In genomic region chr22:31629741-31630184, GRCh38 we compare ENCODE assay signal across 8 cellular contexts.
DNase-seq lines count a peak whose midpoint lies in the region; ATAC-seq and TF ChIP-seq lines count a peak whose summit lies in the region.

No MANE protein-coding gene starts in this region.

- H3K36me3 ChIP-seq in SU-DHL-6 (ENCODE audit: low read length) (peaks cover 9% of the 10 kb centered on the region), rectal smooth muscle tissue (ENCODE audit: control insufficient read depth, insufficient read depth, low read length) (no peaks in the 10 kb centered on the region)

- H3K4me3 ChIP-seq in GM12864 (ENCODE audit: low read depth, low read length) (peak overlapping the region; percentile 63), SU-DHL-6 (ENCODE audit: insufficient read depth, low read length, poor library complexity, severe bottlenecking) (peak overlapping the region; percentile 54), fibroblast of mammary gland (ENCODE audit: control insufficient read depth, low read depth, low read length) (peak overlapping the region; percentile 78), rectal smooth muscle tissue (ENCODE audit: low read length) (peak overlapping the region; percentile 73)

- DNase-seq in GM12864 (ENCODE audit: low read depth) (no peak), fibroblast of mammary gland (ENCODE audit: low read depth) (no peak), HuH-7 (ENCODE audit: low spot score) (no peak), NCI-H2081 (lab: John Stamatoyannopoulos, UW) (no peak)

- H3K4me1 ChIP-seq in rectal smooth muscle tissue (ENCODE audit: control insufficient read depth, insufficient read depth, low read length) = peaks cover 24% of the 10 kb centered on the region

- peak overlapping the region; percentile 77 for H3K4me2 ChIP-seq in SU-DHL-6 (ENCODE audit: low read depth, low read length, poor library complexity, severe bottlenecking)

- no peak overlapping the region for H2AFZ ChIP-seq in SU-DHL-6 (ENCODE audit: low read depth, low read length, severe bottlenecking)

- no peaks in the 10 kb centered on the region for H3K9me2 ChIP-seq in SU-DHL-6 (replicated peaks; ENCODE audit: insufficient read depth, low read length)

- H3K27me3 ChIP-seq in SU-DHL-6 (ENCODE audit: low read length) (no peaks in the 10 kb centered on the region), rectal smooth muscle tissue (ENCODE audit: control insufficient read depth, insufficient read depth, low read length) (no peaks in the 10 kb centered on the region)

- peaks cover 37% of the 10 kb centered on the region for H3F3A ChIP-seq in SU-DHL-6 (ENCODE audit: insufficient read depth)

- ATAC-seq in HG03354 (IDR thresholded peaks at IDR 0.05; ENCODE audit: poor library complexity, severe bottlenecking, unreplicated experiment) = no peak
- no peak for ATAC-seq in HG03175 (IDR thresholded peaks at IDR 0.05; ENCODE audit: unreplicated experiment)

- no peaks in the 10 kb centered on the region for H3K9me3 ChIP-seq in SU-DHL-6 (ENCODE audit: insufficient read depth, low read length)

- H3K9ac ChIP-seq in SU-DHL-6 (ENCODE audit: low read length) = peak overlapping the region; percentile 69
- H3K9ac ChIP-seq in rectal smooth muscle tissue (ENCODE audit: low read length) = peak overlapping the region; percentile 85

- H3K79me2 ChIP-seq in SU-DHL-6 (ENCODE audit: insufficient read depth, low read length) = peaks cover 67% of the 10 kb centered on the region

- H3K27ac ChIP-seq in SU-DHL-6 (ENCODE audit: low read depth, low read length) (peak overlapping the region; percentile 87), rectal smooth muscle tissue (ENCODE audit: low read depth, low read length) (peak overlapping the region; percentile 57)

- no peak for TF ChIP-seq CTCF in GM12864 (IDR thresholded peaks at IDR 0.05; ENCODE audit: low read depth, low read length, missing control alignments)
- TF ChIP-seq CTCF in SU-DHL-6 (IDR thresholded peaks at IDR 0.05; ENCODE audit: insufficient read depth, low read length, poor library complexity, severe bottlenecking) = no peak
- TF ChIP-seq CTCF in fibroblast of mammary gland (conservative IDR thresholded peaks at IDR 0.05; ENCODE audit: control insufficient read depth, insufficient read depth, low read depth, low read length) = no peak

- no peaks in the 10 kb centered on the region for H4K20me1 ChIP-seq in SU-DHL-6 (ENCODE audit: low read depth, low read length)
